ENCODE assay signal across 27 cellular contexts in genomic region chr5:32934529-32934928, GRCh38.
"Had no signal": no experiment of that assay in that cellular context is flagged by ENCODE, and none has a peak within 500 bp of the region (broad histone marks: within the 10 kb centered on the region; RNA-seq: fewer than 3 reads in every experiment).

No MANE protein-coding gene starts in this region.

- H3K4me1 Mint-ChIP-seq: memory B cell; natural killer cell; stimulated activated effector memory CD8-positive, alpha-beta T cell treated with anti-CD3 and anti-CD28 coated beads, Interleukin-12 subunit alpha, Interleukin-12 subunit beta, amount 100 ng/mL, for 72 hours had no signal

- H3K27me3 ChIP-seq: esophagus muscularis mucosa, foreskin keratinocyte, gastroesophageal sphincter, heart right ventricle, testis, tibial artery, upper lobe of left lung had no signal

- DNase-seq: dermis blood vessel endothelial cell; effector memory CD4-positive, alpha-beta T cell; glutamatergic neuron; hippocampal formation; left cardiac atrium; left ventricle myocardium inferior; lower lobe of right lung; natural killer cell; occipital lobe; stimulated activated CD4-positive, alpha-beta T cell treated with anti-CD3 and anti-CD28 coated beads, Interleukin-2, amount 100 ng/mL, for 24 hours; stimulated activated CD4-positive, alpha-beta T cell treated with anti-CD3 and anti-CD28 coated beads, Interleukin-4, amount 100 ng/mL, for 24 hours; stimulated activated naive CD4-positive, alpha-beta T cell treated with Interleukin-2 at 50 U/mL for 16 hours; substantia nigra; testis; tibial artery had no signal

- H3K4me3 Mint-ChIP-seq: memory B cell; natural killer cell; stimulated activated effector memory CD8-positive, alpha-beta T cell treated with anti-CD3 and anti-CD28 coated beads, Interleukin-12 subunit alpha, Interleukin-12 subunit beta, amount 100 ng/mL, for 72 hours had no signal

- H3K27ac Mint-ChIP-seq: memory B cell; natural killer cell; progenitor cell of endocrine pancreas; stimulated activated effector memory CD8-positive, alpha-beta T cell treated with anti-CD3 and anti-CD28 coated beads, Interleukin-12 subunit alpha, Interleukin-12 subunit beta, amount 100 ng/mL, for 72 hours had no signal

- H3K79me2 ChIP-seq: parathyroid adenoma had no signal

- H3K36me3 ChIP-seq: esophagus muscularis mucosa, gastroesophageal sphincter, heart right ventricle, left ventricle myocardium inferior, lower lobe of right lung, tibial artery, upper lobe of left lung had no signal

- H3K4me2 ChIP-seq: smooth muscle cell had no signal

- H3K9me3 ChIP-seq: esophagus muscularis mucosa, gastroesophageal sphincter, left ventricle myocardium inferior, lower lobe of right lung, testis, tibial artery, upper lobe of left lung had no signal

- ATAC-seq: foreskin keratinocyte; gastroesophageal sphincter; heart right ventricle; left cardiac atrium; lower lobe of right lung; natural killer cell; sciatic nerve; stimulated activated effector memory CD8-positive, alpha-beta T cell treated with anti-CD3 and anti-CD28 coated beads, Interleukin-12 subunit alpha, Interleukin-12 subunit beta, amount 100 ng/mL, for 72 hours had no signal

- H3K27me3 Mint-ChIP-seq: memory B cell, progenitor cell of endocrine pancreas had no signal

- H3K9me3 Mint-ChIP-seq: memory B cell, natural killer cell had no signal

- H3K36me3 Mint-ChIP-seq: memory B cell; natural killer cell; stimulated activated effector memory CD8-positive, alpha-beta T cell treated with anti-CD3 and anti-CD28 coated beads, Interleukin-12 subunit alpha, Interleukin-12 subunit beta, amount 100 ng/mL, for 72 hours had no signal

- H3K4me3 ChIP-seq: coronary artery, esophagus muscularis mucosa, gastroesophageal sphincter, heart right ventricle, left ventricle myocardium inferior, lower lobe of right lung, smooth muscle cell, tibial artery, upper lobe of left lung had no signal

- H3K9ac ChIP-seq: parathyroid adenoma had no signal

- H3K4me1 ChIP-seq: esophagus muscularis mucosa, gastroesophageal sphincter, heart right ventricle, lower lobe of right lung, parathyroid adenoma, testis, upper lobe of left lung had no signal

- H2AFZ ChIP-seq: parathyroid adenoma had no signal

- H3K27ac ChIP-seq: coronary artery, esophagus muscularis mucosa, foreskin keratinocyte, gastroesophageal sphincter, heart right ventricle, left ventricle myocardium inferior, lower lobe of right lung, parathyroid adenoma, testis, tibial artery, upper lobe of left lung had no signal
